Comparison of ENCODE assay signal across 13 cellular contexts in the genomic region with DNA sequence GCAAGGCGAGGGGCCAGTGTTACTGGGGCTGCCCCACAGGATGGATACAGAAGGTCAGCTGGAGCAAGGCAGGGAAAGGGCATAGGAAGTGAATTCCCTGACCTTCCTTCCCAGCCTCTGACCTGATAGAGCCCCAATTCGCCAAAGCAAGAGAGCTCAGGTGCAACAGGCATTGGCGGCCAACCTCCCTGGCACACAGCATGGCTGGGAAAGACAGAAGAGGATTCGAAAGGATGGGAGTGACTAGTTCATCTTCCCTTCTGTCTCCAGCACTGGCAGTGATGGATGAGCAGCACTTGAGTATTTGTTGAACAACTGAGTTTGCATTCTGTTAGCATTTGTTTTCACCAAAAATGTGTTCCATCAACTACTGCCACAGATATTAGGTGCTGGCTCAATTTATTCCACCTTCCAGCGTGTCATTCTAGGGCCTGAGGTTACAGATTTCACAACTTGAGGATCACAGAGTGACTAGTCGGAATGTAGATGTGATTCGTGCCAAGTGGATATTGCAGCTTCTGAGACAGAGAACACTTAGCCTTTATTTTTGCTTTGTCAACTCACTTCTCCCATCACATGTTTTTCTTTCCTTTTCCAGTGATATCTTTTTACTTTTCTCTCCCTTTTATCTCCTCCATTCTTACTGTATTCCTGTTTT. TPM values are rescaled to one million over a fixed set of nuclear protein-coding genes. Genes with fewer than 3 reads are reported as not detected.
DNase-seq lines count a peak whose midpoint lies in the region; ATAC-seq, FAIRE-seq and TF ChIP-seq lines count a peak whose summit lies in the region.
"Had no signal": no experiment of that assay in that cellular context is flagged by ENCODE, and none has a peak within 500 bp of the region (broad histone marks: within the 10 kb centered on the region; RNA-seq: fewer than 3 reads in every experiment).

No MANE protein-coding gene starts in this region.

- no peaks in the 10 kb centered on the region for H3K9me3 ChIP-seq in gastrocnemius medialis
- H3K9me3 ChIP-seq: Peyer's patch had no signal

- TF ChIP-seq POLR2A in gastrocnemius medialis (IDR thresholded peaks at IDR 0.05) = peak in 1 of 2 donors; percentile 37

- no peaks in the 10 kb centered on the region for H3K27me3 ChIP-seq in brain microvascular endothelial cell (replicated peaks)
- no peaks in the 10 kb centered on the region for H3K27me3 ChIP-seq in gastrocnemius medialis
- H3K27me3 ChIP-seq: Peyer's patch had no signal

- H3K36me3 ChIP-seq in brain microvascular endothelial cell (replicated peaks) (peaks cover 22% of the 10 kb centered on the region), gastrocnemius medialis (peaks cover 0 to 58% of the 10 kb centered on the region in 2 donors)

- peak; percentile 64 for DNase-seq in GM04503 (ENCODE audit: low read depth)
- DNase-seq in brain microvascular endothelial cell = peak; percentile 27
- peak; percentile 27 for DNase-seq in Right ventricle myocardium superior
- DNase-seq in gastrocnemius medialis = peak; percentile 76 to 81
- no peak for DNase-seq in DMS153 treated with DMSO at 0.1 percent for 48 hours (lab: John Stamatoyannopoulos, UW; ENCODE audit: unreplicated experiment)
- no peak for DNase-seq in activated CD4-positive, alpha-beta T cell treated with anti-CD3 and anti-CD28 coated beads, Interleukin-2, amount 50 U/mL, for 1 hour
- DNase-seq in DMS153 (lab: John Stamatoyannopoulos, UW) = no peak
- DNase-seq in RCC 7860 (ENCODE audit: low spot score) = no peak
- DNase-seq: MV-4-11; naive thymus-derived CD4-positive, alpha-beta T cell; NCI-H345; Peyer's patch; stimulated activated CD4-positive, alpha-beta T cell treated with anti-CD3 and anti-CD28 coated beads, Interleukin-12 subunit alpha, Interleukin-12 subunit beta, amount 100 ng/mL, for 4 hours had no signal

- ATAC-seq in Right ventricle myocardium superior (ENCODE audit: poor library complexity) (peak; percentile 83), gastrocnemius medialis (peak; percentile 87)
- ATAC-seq: naive thymus-derived CD4-positive, alpha-beta T cell had no signal

- H3K4me1 ChIP-seq in gastrocnemius medialis = peaks cover 91 to 95% of the 10 kb centered on the region in 2 donors

- FAIRE-seq in RCC 7860 (lab: Jason Lieb, UNC) = no peak

- intact Hi-C loops in Right ventricle myocardium superior (cut with DNase I) (no loop called here), gastrocnemius medialis (cut with DNase I; ENCODE audit: low total_unique reads) (loop anchor here (1.0 to 5.0 kb wide), 8 partner anchors 41 to 855 kb away; no protein-coding TSS in a partner anchor)

- no peak for TF ChIP-seq CTCF in brain microvascular endothelial cell (IDR thresholded peaks at IDR 0.05; ENCODE audit: low read depth, low read length, missing control alignments)
- TF ChIP-seq CTCF in gastrocnemius medialis (IDR thresholded peaks at IDR 0.05 in 4 of 5, conservative IDR thresholded peaks at IDR 0.05 in 1 of 5) = no peak

- H3K4me3 ChIP-seq in brain microvascular endothelial cell (ENCODE audit: low read depth, low read length) = no peak overlapping the region
- H3K4me3 ChIP-seq in gastrocnemius medialis = peak overlapping the region in 2 of 4 donors; percentile 9 to 34
- H3K4me3 ChIP-seq: Peyer's patch had no signal

- H3K27ac ChIP-seq in brain microvascular endothelial cell (no peak overlapping the region), gastrocnemius medialis (peak overlapping the region; percentile 93 to 95 (median 94))

- in situ Hi-C loops in brain microvascular endothelial cell (cut with HindIII; ENCODE audit: low pct_ligation_motif_present, low sequenced_read_pairs) (no loop called here), gastrocnemius medialis (cut with MboI; ENCODE audit: low sequenced_read_pairs in 4 of 4) (loop anchor here in 1 of 4 donors (10.0 kb wide), 1 partner anchor 203 kb away; no protein-coding TSS in a partner anchor)

RNA-seq across cellular contexts. Expression of a gene that starts 6.2 kb away (rescaled TPM):
- total RNA-seq in Right ventricle myocardium superior = 85.8 TPM
- total RNA-seq in gastrocnemius medialis = 100 to 1,000 TPM; 353 to 709 (median 642) TPM

Comparison
In these comparisons a context has a peak if more than half of its experiments do, and no peak if none do; other contexts are left out.
1. DNase-seq: peak in GM04503 (single experiment), brain microvascular endothelial cell (single experiment), Right ventricle myocardium superior (single experiment) and gastrocnemius medialis (2 of 2); none in DMS153 treated with DMSO at 0.1 percent for 48 hours (single experiment), activated CD4-positive, alpha-beta T cell treated with anti-CD3 and anti-CD28 coated beads, Interleukin-2, amount 50 U/mL, for 1 hour (single experiment), DMS153 (single experiment) and RCC 7860 (single experiment).